12 cellular contexts compared by ENCODE assay signal in genomic region chr6:22732186-22732970, GRCh38.
"Had no signal": no experiment of that assay in that cellular context is flagged by ENCODE, and none has a peak within 500 bp of the region (broad histone marks: within the 10 kb centered on the region; RNA-seq: fewer than 3 reads in every experiment).

No MANE protein-coding gene starts in this region.

- H3K9me3 ChIP-seq: ovary had no signal

- H3K27me3 ChIP-seq: hepatocyte, ovary had no signal

- H3K27me3 Mint-ChIP-seq: activated B cell treated with CpG ODN at 0.5 μM for 24 hours; activated CD4-positive, alpha-beta T cell treated with anti-CD3 and anti-CD28 coated beads, Interleukin-2, amount 10 ng/mL, durations not matched to agents 24 days and 14 days; activated naive CD8-positive, alpha-beta T cell treated with anti-CD3 and anti-CD28 coated beads for 36 hours had no signal

- H3K4me3 ChIP-seq: hepatocyte, ovary had no signal

- H3K27ac ChIP-seq: hepatocyte, ovary had no signal

- H3K36me3 ChIP-seq: ovary had no signal

- DNase-seq: activated B cell treated with CpG ODN at 0.5 μM for 24 hours; activated CD4-positive, alpha-beta T cell treated with anti-CD3 and anti-CD28 coated beads, Interleukin-2, amount 10 ng/mL, durations not matched to agents 24 days and 14 days; activated CD8-positive, alpha-beta memory T cell treated with anti-CD3 and anti-CD28 coated beads, Interleukin-2, amount 50 U/mL, for 48 hours; activated naive CD8-positive, alpha-beta T cell treated with anti-CD3 and anti-CD28 coated beads for 36 hours; activated T-cell treated with anti-CD3 and anti-CD28 coated beads, Interleukin-2, amount 50 U/mL, for 72 hours; natural killer cell; ovary; stimulated activated CD4-positive, alpha-beta T cell treated with anti-CD3 and anti-CD28 coated beads, Interleukin-2, amount 100 ng/mL, for 48 hours; stimulated activated naive CD4-positive, alpha-beta T cell; SW 1271; trophoblast cell had no signal

- H3K27ac Mint-ChIP-seq: activated B cell treated with CpG ODN at 0.5 μM for 24 hours; activated CD4-positive, alpha-beta T cell treated with anti-CD3 and anti-CD28 coated beads, Interleukin-2, amount 10 ng/mL, durations not matched to agents 24 days and 14 days; activated naive CD8-positive, alpha-beta T cell treated with anti-CD3 and anti-CD28 coated beads for 36 hours; activated T-cell treated with anti-CD3 and anti-CD28 coated beads, Interleukin-2, amount 50 U/mL, for 72 hours; natural killer cell had no signal

- H3K36me3 Mint-ChIP-seq: activated naive CD8-positive, alpha-beta T cell treated with anti-CD3 and anti-CD28 coated beads for 36 hours; natural killer cell had no signal

- H3K9me3 Mint-ChIP-seq: activated naive CD8-positive, alpha-beta T cell treated with anti-CD3 and anti-CD28 coated beads for 36 hours; activated T-cell treated with anti-CD3 and anti-CD28 coated beads, Interleukin-2, amount 50 U/mL, for 72 hours had no signal

- H3K4me1 Mint-ChIP-seq: activated B cell treated with CpG ODN at 0.5 μM for 24 hours; activated CD4-positive, alpha-beta T cell treated with anti-CD3 and anti-CD28 coated beads, Interleukin-2, amount 10 ng/mL, durations not matched to agents 24 days and 14 days; activated naive CD8-positive, alpha-beta T cell treated with anti-CD3 and anti-CD28 coated beads for 36 hours; natural killer cell had no signal

- H3K4me3 Mint-ChIP-seq: activated B cell treated with CpG ODN at 0.5 μM for 24 hours; activated CD4-positive, alpha-beta T cell treated with anti-CD3 and anti-CD28 coated beads, Interleukin-2, amount 10 ng/mL, durations not matched to agents 24 days and 14 days; activated naive CD8-positive, alpha-beta T cell treated with anti-CD3 and anti-CD28 coated beads for 36 hours; activated T-cell treated with anti-CD3 and anti-CD28 coated beads, Interleukin-2, amount 50 U/mL, for 72 hours; natural killer cell had no signal
